In the genomic region with DNA sequence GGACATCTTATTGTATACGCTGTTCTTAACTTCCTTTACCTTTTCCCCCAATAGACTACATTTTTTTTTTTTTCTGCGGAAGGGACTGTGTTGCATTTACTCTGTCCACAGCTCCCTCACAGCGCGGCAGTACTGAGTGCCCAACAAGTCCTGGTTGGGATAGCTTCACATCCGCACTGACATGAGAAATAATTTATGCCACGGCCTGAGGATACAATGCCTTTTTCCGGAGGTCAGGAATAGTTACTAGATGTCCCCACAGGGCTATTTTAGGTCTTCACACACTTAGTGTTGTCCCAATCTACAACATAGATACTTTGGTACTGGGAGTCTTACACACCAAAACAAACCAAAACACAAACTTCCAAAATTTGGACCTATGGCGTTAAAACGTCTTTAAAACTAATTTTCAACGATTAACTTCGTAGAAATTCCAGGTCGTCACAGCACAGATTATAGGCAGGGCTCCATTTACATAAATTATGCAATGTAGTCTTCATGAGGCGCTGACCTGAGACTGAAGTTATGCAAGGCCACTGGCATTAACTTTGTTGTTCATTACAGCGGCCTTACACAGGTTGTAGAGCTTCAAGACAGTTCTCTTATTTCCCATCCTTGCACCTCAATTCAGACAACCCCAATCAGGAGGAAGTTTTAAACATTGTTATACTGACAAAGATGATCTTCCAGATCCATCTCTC, we compare ENCODE assay signal across 8 cellular contexts. TPM values are rescaled to one million over a fixed set of nuclear protein-coding genes. Genes with fewer than 3 reads are reported as not detected.
A peak's percentile ranks its signal among the peaks of the same experiment; 100 is the strongest.
DNase-seq lines count a peak whose midpoint lies in the region; ATAC-seq, FAIRE-seq and TF ChIP-seq lines count a peak whose summit lies in the region.

No MANE protein-coding gene starts in this region.

- no peak for TF ChIP-seq EP300 in A549 (IDR thresholded peaks at IDR 0.05)

- peak overlapping the region; percentile 76 for H3K4me2 ChIP-seq in A549

- no peak for TF ChIP-seq POLR2A in A549 (IDR thresholded peaks at IDR 0.05; ENCODE audit: low read length)
- no peak for TF ChIP-seq POLR2A in breast epithelium (IDR thresholded peaks at IDR 0.05)

- H3K4me3 ChIP-seq in A549 (peak overlapping the region; percentile 33), breast epithelium (peak overlapping the region; percentile 67 to 87 (median 81)), lung (no peak overlapping the region), upper lobe of right lung (peak overlapping the region; percentile 89)

- no peak for TF ChIP-seq CTCF in A549 (IDR thresholded peaks at IDR 0.05)
- no peak for TF ChIP-seq CTCF in breast epithelium (IDR thresholded peaks at IDR 0.05)
- TF ChIP-seq CTCF in lung (IDR thresholded peaks at IDR 0.05; ENCODE audit: control extremely low read depth, extremely low read depth), result no peak
- TF ChIP-seq CTCF in upper lobe of right lung (IDR thresholded peaks at IDR 0.05), result no peak

- H3K4me1 ChIP-seq in A549 (peaks cover 32% of the 10 kb centered on the region), breast epithelium (peaks cover 10 to 27% of the 10 kb centered on the region in 2 donors), lung (ENCODE audit: control insufficient read depth in 2 of 2, insufficient read depth in 2 of 2, low read length in 2 of 2) (peaks cover 7 to 12% of the 10 kb centered on the region in 2 donors), upper lobe of right lung (peaks cover 32% of the 10 kb centered on the region)

- no peaks in the 10 kb centered on the region for H3K36me3 ChIP-seq in breast epithelium
- H3K36me3 ChIP-seq in lung (ENCODE audit: control insufficient read depth in 2 of 2, insufficient read depth in 2 of 2, low read length in 2 of 2), result peaks cover 0 to 12% of the 10 kb centered on the region in 2 donors
- peaks cover 29% of the 10 kb centered on the region for H3K36me3 ChIP-seq in upper lobe of right lung

- H3K27me3 ChIP-seq in breast epithelium, result no peaks in the 10 kb centered on the region
- no peaks in the 10 kb centered on the region for H3K27me3 ChIP-seq in lung (ENCODE audit: control insufficient read depth, insufficient read depth)
- H3K27me3 ChIP-seq in upper lobe of right lung, result no peaks in the 10 kb centered on the region

- FAIRE-seq in A549 (lab: Jason Lieb, UNC), result no peak

- TF ChIP-seq RAD21 in A549 (conservative IDR thresholded peaks at IDR 0.05 in 1 of 2, IDR thresholded peaks at IDR 0.05 in 1 of 2), result no peak

- no peaks in the 10 kb centered on the region for H3K9me3 ChIP-seq in A549
- no peaks in the 10 kb centered on the region for H3K9me3 ChIP-seq in breast epithelium
- no peaks in the 10 kb centered on the region for H3K9me3 ChIP-seq in lung (ENCODE audit: control insufficient read depth in 2 of 2, insufficient read depth in 1 of 2, low read length in 1 of 2)
- H3K9me3 ChIP-seq in upper lobe of right lung, result no peaks in the 10 kb centered on the region

- WGBS in A549 (ENCODE audit: missing lambda C conversion rate), result 74% methylated on average over 14 of the region's 14 CpGs
- WGBS in lung, 2 donors, result 14 to 26% methylated on average over 14 of the region's 14 CpGs

- CTCF ChIA-PET in A549 (lab: Yijun Ruan, JAX), result interaction anchor here (0.6 to 5.7 kb wide), 18 partner anchors 9 to 564 kb away, joined by 3 to 69 read pairs (median 5); a partner anchor contains a TSS

- ATAC-seq in A549 (peak; percentile 5 to 10; a peak in 3 of 6 replicates), GM21390 (IDR thresholded peaks at IDR 0.05; ENCODE audit: unreplicated experiment) (peak; percentile 2), lung (ENCODE audit: insufficient read depth, low FRiP score) (no peak), upper lobe of right lung (peak; percentile 3)

- POLR2A ChIA-PET in A549 (lab: Yijun Ruan, JAX), result interaction anchor here (1.1 to 2.3 kb wide), 5 partner anchors 10 to 224 kb away, joined by 3 to 19 read pairs (median 6); a partner anchor contains a TSS

- DNase-seq in A549 (ENCODE audit: low read depth in 1 of 2, low spot score in 1 of 2) (no peak), NAMALWA (ENCODE audit: low spot score) (peak; percentile 43), breast epithelium (ENCODE audit: low spot score in 2 of 2) (no peak), lung (ENCODE audit: low spot score) (no peak), upper lobe of right lung (no peak), NCI-H524 (lab: John Stamatoyannopoulos, UW) (no peak)
- no peak for DNase-seq in activated CD4-positive, CD25-positive, alpha-beta regulatory T cell (lab: John Stamatoyannopoulos, UW)

- intact Hi-C loops in breast epithelium (cut with DNase I; ENCODE audit: low total_unique reads), result no loop called here
- intact Hi-C loops in upper lobe of right lung (cut with DNase I), result no loop called here

- H3K27ac ChIP-seq in A549, result peak overlapping the region; percentile 73 to 80
- peak overlapping the region; percentile 76 to 90 for H3K27ac ChIP-seq in breast epithelium
- peak overlapping the region; percentile 93 for H3K27ac ChIP-seq in lung (ENCODE audit: low read depth in 1 of 2, low read length in 1 of 2)
- peak overlapping the region; percentile 96 for H3K27ac ChIP-seq in upper lobe of right lung

TF ChIP-seq in A549, 52 proteins besides CTCF, POLR2A, EP300 and RAD21:
- TF ChIP-seq PHF8 (IDR thresholded peaks at IDR 0.05; ENCODE audit: borderline replicate concordance, low read depth) (0 out of 2 replicates have a peak, but pooled peaks have one; percentile 0), RCOR1 (IDR thresholded peaks at IDR 0.05; ENCODE audit: low read depth, low read length) (no peak)
- TF ChIP-seq, protein P1, sequence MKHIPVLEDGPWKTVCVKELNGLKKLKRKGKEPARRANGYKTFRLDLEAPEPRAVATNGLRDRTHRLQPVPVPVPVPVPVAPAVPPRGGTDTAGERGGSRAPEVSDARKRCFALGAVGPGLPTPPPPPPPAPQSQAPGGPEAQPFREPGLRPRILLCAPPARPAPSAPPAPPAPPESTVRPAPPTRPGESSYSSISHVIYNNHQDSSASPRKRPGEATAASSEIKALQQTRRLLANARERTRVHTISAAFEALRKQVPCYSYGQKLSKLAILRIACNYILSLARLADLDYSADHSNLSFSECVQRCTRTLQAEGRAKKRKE (CRISPR knock-in tag; IDR thresholded peaks at IDR 0.05; ENCODE audit: low read depth), result no peak
- TF ChIP-seq, protein P2, sequence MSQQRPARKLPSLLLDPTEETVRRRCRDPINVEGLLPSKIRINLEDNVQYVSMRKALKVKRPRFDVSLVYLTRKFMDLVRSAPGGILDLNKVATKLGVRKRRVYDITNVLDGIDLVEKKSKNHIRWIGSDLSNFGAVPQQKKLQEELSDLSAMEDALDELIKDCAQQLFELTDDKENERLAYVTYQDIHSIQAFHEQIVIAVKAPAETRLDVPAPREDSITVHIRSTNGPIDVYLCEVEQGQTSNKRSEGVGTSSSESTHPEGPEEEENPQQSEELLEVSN (IDR thresholded peaks at IDR 0.05; ENCODE audit: borderline replicate concordance, low read depth), result no peak

RNA-seq across cellular contexts. Expression of a gene that starts 1.0 kb away (rescaled TPM):
- polyA plus RNA-seq in A549 (2011; rRNA removed) (594 and 676 TPM in 2 replicates), A549 (2017; fragmentation: RNase III; extraction: RNeasy Plus Mini Kit Qiagen cat#74134 plus additional on column Dnase treatment) (745 to 807 TPM (median 792 TPM) in 3 replicates), lung (1,000 to 10,000 TPM in 1 of 2 donors, 100 to 1,000 TPM in 1; 981 to 1,077 TPM)
- polyA plus RNA-seq in A549 (2012; cell fraction: cytosol; rRNA removed), result 659 and 774 TPM in 2 replicates
- polyA plus RNA-seq in A549 (2012; cell fraction: nucleus; rRNA removed), result 436 and 458 TPM in 2 replicates
- polyA minus RNA-seq in A549 (2011; rRNA and poly(A)+ RNA removed), result 271 and 314 TPM in 2 replicates
- total RNA-seq in breast epithelium (100 to 1,000 TPM; 239 to 331 (median 312) TPM), lung (100 to 1,000 TPM; 213 to 721 TPM), upper lobe of right lung (389 TPM)

RNA-seq across cellular contexts. Expression of a gene that starts 12.3 kb away (rescaled TPM):
- polyA plus RNA-seq in A549 (2011; rRNA removed) (0.22 and 0.41 TPM in 2 replicates), A549 (2017; fragmentation: RNase III; extraction: RNeasy Plus Mini Kit Qiagen cat#74134 plus additional on column Dnase treatment) (0.73 to 1.1 TPM (median 0.91 TPM) in 3 replicates), lung (10 to 100 TPM in 1 of 2 donors, 1 to 10 TPM in 1; 4.1 to 14.2 TPM)
- polyA plus RNA-seq in A549 (2012; cell fraction: cytosol; rRNA removed), result 0.79 and 1.00 TPM in 2 replicates
- polyA plus RNA-seq in A549 (2012; cell fraction: nucleus; rRNA removed), result 2.9 and 3.5 TPM in 2 replicates
- 0.88 and 1.2 TPM in 2 replicates for polyA minus RNA-seq in A549 (2011; rRNA and poly(A)+ RNA removed)
- total RNA-seq in breast epithelium (1 to 10 TPM in 1 of 3 donors, under 1 TPM in 2; 0.48 to 1.5 (median 0.98) TPM), lung (10 to 100 TPM in 1 of 2 donors, 1 to 10 TPM in 1; 3.4 to 20.3 TPM), upper lobe of right lung (28.3 TPM)
